In genomic region chr9:26326473-26327044, GRCh38 we compare ENCODE assay signal across 9 cellular contexts.
DNase-seq lines count a peak whose midpoint lies in the region; ATAC-seq, FAIRE-seq and TF ChIP-seq lines count a peak whose summit lies in the region.
"Had no signal": no experiment of that assay in that cellular context is flagged by ENCODE, and none has a peak within 500 bp of the region (broad histone marks: within the 10 kb centered on the region; RNA-seq: fewer than 3 reads in every experiment).

No MANE protein-coding gene starts in this region.

- no peaks in the 10 kb centered on the region for H3K4me1 ChIP-seq in spleen

- peak; percentile 75 for ATAC-seq in WTC11
- ATAC-seq: stimulated activated naive CD8-positive, alpha-beta T cell treated with anti-CD3 and anti-CD28 coated beads, Interleukin-15, amount 100 ng/mL, for 72 hours had no signal

- WGBS in spleen, 5 donors, result 4 to 9% (median 8%) methylated on average over 6 of the region's 6 CpGs

- H3K4me3 Mint-ChIP-seq in WTC11, result no peak overlapping the region
- H3K4me3 Mint-ChIP-seq: stimulated activated naive CD8-positive, alpha-beta T cell treated with anti-CD3 and anti-CD28 coated beads, Interleukin-15, amount 100 ng/mL, for 72 hours had no signal

- peaks cover 2% of the 10 kb centered on the region; the same call in 1 of the 2 replicates for H3K4me1 Mint-ChIP-seq in WTC11
- H3K4me1 Mint-ChIP-seq: stimulated activated naive CD8-positive, alpha-beta T cell treated with anti-CD3 and anti-CD28 coated beads, Interleukin-15, amount 100 ng/mL, for 72 hours had no signal

- POLR2A ChIA-PET in WTC11 (lab: Charles Lee), result no interaction called here

- no peaks in the 10 kb centered on the region for H3K27me3 ChIP-seq in spleen (replicated peaks in 1 of 7)

- intact Hi-C loops in spleen (cut with DNase I; ENCODE audit: low total_unique reads), result no loop called here

- TF ChIP-seq POLR2A in H54 (IDR thresholded peaks at IDR 0.05; ENCODE audit: low read depth, low read length), result no peak
- no peak for TF ChIP-seq POLR2A in spleen (IDR thresholded peaks at IDR 0.05)

- TF ChIP-seq CTCF in WTC11 (IDR thresholded peaks at IDR 0.05) (peak; percentile 65), spleen (IDR thresholded peaks at IDR 0.05 in 8 of 11, conservative IDR thresholded peaks at IDR 0.05 in 3 of 11) (peak in 9 of 11 experiments; percentile 5 to 76 (median 56))

- H3K4me3 ChIP-seq in spleen, result no peak overlapping the region

- peak; percentile 45 for DNase-seq in NCI-H748 (lab: John Stamatoyannopoulos, UW; ENCODE audit: unreplicated experiment)
- DNase-seq in NCI-H748 treated with DMSO at 0.1 percent for 48 hours (lab: John Stamatoyannopoulos, UW), result no peak
- no peak for DNase-seq in H54 (ENCODE audit: insufficient read length, low spot score)
- peak; percentile 75 for DNase-seq in MV-4-11 (lab: John Stamatoyannopoulos, UW)
- peak; percentile 47 for DNase-seq in WTC11 (ENCODE audit: low spot score)
- DNase-seq in hippocampal formation (lab: John Stamatoyannopoulos, UW), result peak; percentile 3 to 75
- no peak for DNase-seq in spleen
- DNase-seq in cortex of kidney (lab: John Stamatoyannopoulos, UW), result no peak

- no peaks in the 10 kb centered on the region for H3K27me3 Mint-ChIP-seq in WTC11 (ENCODE audit: low read depth)
- H3K27me3 Mint-ChIP-seq: stimulated activated naive CD8-positive, alpha-beta T cell treated with anti-CD3 and anti-CD28 coated beads, Interleukin-15, amount 100 ng/mL, for 72 hours had no signal

- H3K36me3 Mint-ChIP-seq in WTC11, result no peaks in the 10 kb centered on the region

- H3K27ac ChIP-seq in spleen, result no peak overlapping the region

- H3K9me3 Mint-ChIP-seq in WTC11, result peaks cover 4% of the 10 kb centered on the region; the same call in 1 of the 2 replicates

- CTCF ChIA-PET in WTC11 (lab: Charles Lee), result interaction anchor here (0.6 to 1.3 kb wide), 7 partner anchors 19 to 531 kb away, joined by 3 to 5 read pairs (median 4); no protein-coding TSS in a partner anchor

- H3K27ac Mint-ChIP-seq in WTC11, result no peak overlapping the region
- H3K27ac Mint-ChIP-seq: stimulated activated naive CD8-positive, alpha-beta T cell treated with anti-CD3 and anti-CD28 coated beads, Interleukin-15, amount 100 ng/mL, for 72 hours had no signal

- H3K36me3 ChIP-seq in spleen, result no peaks in the 10 kb centered on the region

- peak; percentile 98 for FAIRE-seq in H54 (lab: Jason Lieb, UNC)

- H3K9me3 ChIP-seq in spleen, result no peaks in the 10 kb centered on the region

TF ChIP-seq in WTC11, 78 proteins besides CTCF, POLR2A, EP300 and RAD21:
- TF ChIP-seq MYBL2 (CRISPR knock-in tag; IDR thresholded peaks at IDR 0.05) (no peak), ZNF423 (CRISPR knock-in tag; IDR thresholded peaks at IDR 0.05) (no peak), ARID4B (CRISPR knock-in tag; IDR thresholded peaks at IDR 0.05; ENCODE audit: borderline replicate concordance) (no peak), ERG (CRISPR knock-in tag; IDR thresholded peaks at IDR 0.05) (no peak), HMGA2 (CRISPR knock-in tag; IDR thresholded peaks at IDR 0.05) (no peak), MXD4 (CRISPR knock-in tag; IDR thresholded peaks at IDR 0.05; ENCODE audit: borderline replicate concordance) (no peak)
- TF ChIP-seq, protein P1, sequence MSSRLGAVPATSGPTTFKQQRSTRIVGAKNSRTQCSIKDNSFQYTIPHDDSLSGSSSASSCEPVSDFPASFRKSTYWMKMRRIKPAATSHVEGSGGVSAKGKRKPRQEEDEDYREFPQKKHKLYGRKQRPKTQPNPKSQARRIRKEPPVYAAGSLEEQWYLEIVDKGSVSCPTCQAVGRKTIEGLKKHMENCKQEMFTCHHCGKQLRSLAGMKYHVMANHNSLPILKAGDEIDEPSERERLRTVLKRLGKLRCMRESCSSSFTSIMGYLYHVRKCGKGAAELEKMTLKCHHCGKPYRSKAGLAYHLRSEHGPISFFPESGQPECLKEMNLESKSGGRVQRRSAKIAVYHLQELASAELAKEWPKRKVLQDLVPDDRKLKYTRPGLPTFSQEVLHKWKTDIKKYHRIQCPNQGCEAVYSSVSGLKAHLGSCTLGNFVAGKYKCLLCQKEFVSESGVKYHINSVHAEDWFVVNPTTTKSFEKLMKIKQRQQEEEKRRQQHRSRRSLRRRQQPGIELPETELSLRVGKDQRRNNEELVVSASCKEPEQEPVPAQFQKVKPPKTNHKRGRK (CRISPR knock-in tag; IDR thresholded peaks at IDR 0.05; ENCODE audit: borderline replicate concordance), result no peak
- TF ChIP-seq, protein P2, sequence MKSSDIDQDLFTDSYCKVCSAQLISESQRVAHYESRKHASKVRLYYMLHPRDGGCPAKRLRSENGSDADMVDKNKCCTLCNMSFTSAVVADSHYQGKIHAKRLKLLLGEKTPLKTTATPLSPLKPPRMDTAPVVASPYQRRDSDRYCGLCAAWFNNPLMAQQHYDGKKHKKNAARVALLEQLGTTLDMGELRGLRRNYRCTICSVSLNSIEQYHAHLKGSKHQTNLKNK (CRISPR knock-in tag; IDR thresholded peaks at IDR 0.05), result no peak
- TF ChIP-seq, protein P3, sequence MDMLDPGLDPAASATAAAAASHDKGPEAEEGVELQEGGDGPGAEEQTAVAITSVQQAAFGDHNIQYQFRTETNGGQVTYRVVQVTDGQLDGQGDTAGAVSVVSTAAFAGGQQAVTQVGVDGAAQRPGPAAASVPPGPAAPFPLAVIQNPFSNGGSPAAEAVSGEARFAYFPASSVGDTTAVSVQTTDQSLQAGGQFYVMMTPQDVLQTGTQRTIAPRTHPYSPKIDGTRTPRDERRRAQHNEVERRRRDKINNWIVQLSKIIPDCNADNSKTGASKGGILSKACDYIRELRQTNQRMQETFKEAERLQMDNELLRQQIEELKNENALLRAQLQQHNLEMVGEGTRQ (CRISPR knock-in tag; IDR thresholded peaks at IDR 0.05), result no peak

Comparison
In these comparisons a context has a peak if more than half of its experiments do, and no peak if none do; other contexts are left out.
1. DNase-seq: peak in NCI-H748 (single experiment), MV-4-11 (single experiment), WTC11 (single experiment) and hippocampal formation (2 of 2); none in NCI-H748 treated with DMSO at 0.1 percent for 48 hours (single experiment), H54 (single experiment), spleen (single experiment) and cortex of kidney (single experiment).